ENCODE assay signal across 21 cellular contexts in the genomic region with DNA sequence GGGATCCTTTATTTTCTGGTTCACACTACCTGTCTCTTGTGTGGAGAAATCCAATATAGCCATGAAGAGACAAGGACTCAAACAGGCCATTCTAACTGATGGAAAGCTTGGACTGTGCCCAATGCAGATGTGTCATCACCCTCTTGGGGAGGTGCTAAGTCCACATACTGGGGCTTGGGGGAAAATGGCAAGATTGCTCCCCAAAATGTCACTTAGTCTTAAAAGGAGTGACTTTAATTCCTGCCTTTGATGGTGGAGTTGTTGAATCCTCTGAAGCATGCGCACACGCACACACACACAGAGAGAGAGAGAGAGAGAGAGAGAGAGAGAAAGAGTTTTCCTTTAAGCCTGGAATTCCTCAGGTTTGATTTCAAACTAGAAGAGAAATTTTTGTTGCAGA.
DNase-seq lines count a peak whose midpoint lies in the region; ATAC-seq and TF ChIP-seq lines count a peak whose summit lies in the region.
"Had no signal": no experiment of that assay in that cellular context is flagged by ENCODE, and none has a peak within 500 bp of the region (broad histone marks: within the 10 kb centered on the region; RNA-seq: fewer than 3 reads in every experiment).

No MANE protein-coding gene starts in this region.

- no peaks in the 10 kb centered on the region for H3K79me2 ChIP-seq in GM23248 (ENCODE audit: insufficient read depth)
- H3K79me2 ChIP-seq: parathyroid adenoma had no signal

- no peaks in the 10 kb centered on the region for H3K27me3 ChIP-seq in GM23248 (replicated peaks; ENCODE audit: insufficient read depth)
- H3K27me3 ChIP-seq in foreskin keratinocyte = no peaks in the 10 kb centered on the region
- H3K27me3 ChIP-seq: ascending aorta had no signal

- H3K9me3 ChIP-seq in GM23248 (ENCODE audit: low read depth) = no peaks in the 10 kb centered on the region

- H3K36me3 Mint-ChIP-seq in osteocyte (ENCODE audit: unreplicated experiment) = peaks cover 2% of the 10 kb centered on the region

- H2AFZ ChIP-seq in GM23248 = peak overlapping the region; percentile 10; the same call in 1 of the 2 replicates
- H2AFZ ChIP-seq: parathyroid adenoma had no signal

- in situ Hi-C loops in GM23248 (cut with MboI) = no loop called here

- H3K27me3 Mint-ChIP-seq in osteocyte (ENCODE audit: unreplicated experiment) = no peaks in the 10 kb centered on the region

- no peaks in the 10 kb centered on the region for H3K36me3 ChIP-seq in GM23248 (ENCODE audit: low read depth)
- H3K36me3 ChIP-seq: ascending aorta had no signal

- H3K27ac ChIP-seq in GM23248 (peak overlapping the region; percentile 38), foreskin keratinocyte (peak overlapping the region; percentile 43)
- H3K27ac ChIP-seq: ascending aorta, parathyroid adenoma had no signal

- ATAC-seq in foreskin keratinocyte = no peak
- ATAC-seq: HCT116; stimulated activated naive CD8-positive, alpha-beta T cell treated with anti-CD3 and anti-CD28 coated beads, Interleukin-15, amount 100 ng/mL, for 72 hours had no signal

- no peaks in the 10 kb centered on the region for H3K9me2 ChIP-seq in GM23248 (ENCODE audit: insufficient read depth)

- peaks cover 28% of the 10 kb centered on the region; the same call in 1 of the 2 replicates for H3F3A ChIP-seq in GM23248 (ENCODE audit: insufficient read depth)

- TF ChIP-seq CTCF in foreskin keratinocyte (conservative IDR thresholded peaks at IDR 0.05) (no peak), osteocyte (IDR thresholded peaks at IDR 0.05) (no peak)

- no peak overlapping the region for H3K9ac ChIP-seq in GM23248
- H3K9ac ChIP-seq: parathyroid adenoma had no signal

- peak overlapping the region; percentile 4 for H3K4me2 ChIP-seq in GM23248 (ENCODE audit: unreplicated experiment)

- no peaks in the 10 kb centered on the region for H3K9me3 Mint-ChIP-seq in osteocyte (ENCODE audit: unreplicated experiment)

- H3K27ac Mint-ChIP-seq in osteocyte (ENCODE audit: unreplicated experiment) = peak overlapping the region; percentile 96
- H3K27ac Mint-ChIP-seq: stimulated activated naive CD8-positive, alpha-beta T cell treated with anti-CD3 and anti-CD28 coated beads, Interleukin-15, amount 100 ng/mL, for 72 hours had no signal

- H3K4me3 ChIP-seq in GM23248 = no peak overlapping the region
- H3K4me3 ChIP-seq: ascending aorta had no signal

- peaks cover 69% of the 10 kb centered on the region for H3K4me1 Mint-ChIP-seq in osteocyte (ENCODE audit: unreplicated experiment)
- H3K4me1 Mint-ChIP-seq: stimulated activated naive CD8-positive, alpha-beta T cell treated with anti-CD3 and anti-CD28 coated beads, Interleukin-15, amount 100 ng/mL, for 72 hours had no signal

- peak; percentile 49 for DNase-seq in GM23248
- peak; percentile 54 for DNase-seq in astrocyte of the hippocampus (ENCODE audit: low read depth, low spot score)
- peak in 1 of 2 donors; percentile 35 for DNase-seq in foreskin keratinocyte
- no peak for DNase-seq in osteocyte (ENCODE audit: extremely low spot score, unreplicated experiment)
- DNase-seq in stimulated activated naive CD4-positive, alpha-beta T cell treated with Interleukin-2 at 50 U/mL for 16 hours (lab: John Stamatoyannopoulos, UW) = no peak
- no peak for DNase-seq in amniotic stem cell (lab: John Stamatoyannopoulos, UW)
- DNase-seq in NCI-H187 treated with DMSO at 0.1 percent for 48 hours (lab: John Stamatoyannopoulos, UW) = no peak
- DNase-seq in hypothalamus (lab: John Stamatoyannopoulos, UW) = no peak
- DNase-seq: activated effector memory CD4-positive, alpha-beta T cell treated with anti-CD3 and anti-CD28 coated beads, Interleukin-2, amount 50 U/mL, for 16 hours; COR-L47; effector CD4-positive, alpha-beta T cell; glutamatergic neuron; MV-4-11; NCI-H774; RPMI8226; stimulated activated CD4-positive, alpha-beta T cell treated with anti-CD3 and anti-CD28 coated beads, Interleukin-15, amount 100 ng/mL, for 24 hours; stimulated activated naive CD8-positive, alpha-beta T cell treated with anti-CD3 and anti-CD28 coated beads, Interleukin-15, amount 100 ng/mL, for 72 hours; T-helper 2 cell had no signal

- H3K4me1 ChIP-seq in GM23248 (ENCODE audit: insufficient read depth) = peaks cover 42% of the 10 kb centered on the region
- H3K4me1 ChIP-seq in foreskin keratinocyte = peaks cover 30% of the 10 kb centered on the region
- H3K4me1 ChIP-seq: parathyroid adenoma had no signal

- H4K20me1 ChIP-seq in GM23248 (ENCODE audit: insufficient read depth) = no peaks in the 10 kb centered on the region

- H3K4me3 Mint-ChIP-seq in osteocyte (ENCODE audit: unreplicated experiment) = peak overlapping the region; percentile 23
- H3K4me3 Mint-ChIP-seq: stimulated activated naive CD8-positive, alpha-beta T cell treated with anti-CD3 and anti-CD28 coated beads, Interleukin-15, amount 100 ng/mL, for 72 hours had no signal

- 100% methylated on average over 2 of the region's 2 CpGs for WGBS in GM23248 (ENCODE audit: low coverage in 1 of 2, low lambda C conversion rate in 2 of 2, missing lambda C conversion rate in 2 of 2), 2 experiments

Comparison
In these comparisons a context has a peak if more than half of its experiments do, and no peak if none do; other contexts are left out.
1. DNase-seq: peak in GM23248 (single experiment) and astrocyte of the hippocampus (single experiment); none in osteocyte (single experiment), stimulated activated naive CD4-positive, alpha-beta T cell treated with Interleukin-2 at 50 U/mL for 16 hours (single experiment), amniotic stem cell (single experiment), NCI-H187 treated with DMSO at 0.1 percent for 48 hours (single experiment) and hypothalamus (0 of 51).